Comparison of ENCODE assay signal across 9 cellular contexts in the genomic region with DNA sequence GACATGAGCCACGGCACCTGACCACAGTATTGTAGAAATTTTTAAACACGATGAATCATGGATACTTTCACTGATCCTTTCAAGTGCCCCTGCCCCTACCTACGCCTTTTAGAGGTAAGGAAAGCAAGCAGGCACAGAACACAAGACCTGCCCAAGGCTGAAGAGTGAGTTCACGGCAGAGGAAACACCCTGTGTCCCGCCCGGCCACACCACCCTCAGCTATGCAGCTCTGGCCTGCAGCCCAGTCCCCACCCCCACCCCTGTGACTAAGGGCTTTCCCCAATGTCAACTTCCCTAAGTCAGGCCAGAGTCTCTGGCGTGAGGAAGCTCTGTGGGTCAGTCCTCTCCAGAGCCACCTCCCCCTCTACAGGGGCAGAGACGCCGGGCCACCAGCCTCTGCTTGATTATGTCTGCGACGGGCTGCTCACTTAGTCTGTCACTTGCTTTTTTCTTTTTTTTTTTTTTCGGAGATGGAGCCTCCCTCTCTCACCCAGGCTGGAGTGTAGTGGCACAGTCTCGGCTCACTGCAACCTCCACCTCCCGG. TPM values are rescaled to one million over a fixed set of nuclear protein-coding genes. Genes with fewer than 3 reads are reported as not detected.
A peak's percentile ranks its signal among the peaks of the same experiment; 100 is the strongest.
DNase-seq lines count a peak whose midpoint lies in the region; ATAC-seq and TF ChIP-seq lines count a peak whose summit lies in the region.
"Had no signal": no experiment of that assay in that cellular context is flagged by ENCODE, and none has a peak within 500 bp of the region (broad histone marks: within the 10 kb centered on the region; RNA-seq: fewer than 3 reads in every experiment).

No MANE protein-coding gene starts in this region.

- WGBS in lung, 2 donors = 18 to 24% methylated on average over 14 of the region's 14 CpGs

- H3K36me3 ChIP-seq in lung (ENCODE audit: control insufficient read depth in 2 of 2, insufficient read depth in 2 of 2, low read length in 2 of 2) = peaks cover 0 to 20% of the 10 kb centered on the region in 2 donors

- DNase-seq in AG10803 (ENCODE audit: low read depth) (peak; percentile 72), M059J (ENCODE audit: low read depth) (peak; percentile 89), cardiac fibroblast (ENCODE audit: low read depth in 2 of 2) (peak; percentile 69 to 84), lung (ENCODE audit: low spot score) (peak; percentile 91)

- ATAC-seq in lung (ENCODE audit: insufficient read depth, low FRiP score) (peak; percentile 85), GM21825 (IDR thresholded peaks at IDR 0.05; ENCODE audit: unreplicated experiment) (no peak), HG03135 (IDR thresholded peaks at IDR 0.05; ENCODE audit: unreplicated experiment) (no peak), HG02884 (IDR thresholded peaks at IDR 0.05; ENCODE audit: unreplicated experiment) (no peak), HG02610 (IDR thresholded peaks at IDR 0.05; ENCODE audit: unreplicated experiment) (no peak)

- H3K27me3 ChIP-seq in lung (ENCODE audit: control insufficient read depth, insufficient read depth) = no peaks in the 10 kb centered on the region

- peak overlapping the region in 1 of 2 donors; percentile 57 for H3K27ac ChIP-seq in lung (ENCODE audit: low read depth in 1 of 2, low read length in 1 of 2)

- peaks cover 0 to 16% of the 10 kb centered on the region in 2 donors for H3K4me1 ChIP-seq in lung (ENCODE audit: control insufficient read depth in 2 of 2, insufficient read depth in 2 of 2, low read length in 2 of 2)

- peaks cover 0 to 6% of the 10 kb centered on the region in 2 donors for H3K9me3 ChIP-seq in lung (ENCODE audit: control insufficient read depth in 2 of 2, insufficient read depth in 1 of 2, low read length in 1 of 2)

- no peak overlapping the region for H3K4me3 ChIP-seq in AG10803 (ENCODE audit: low read length)
- H3K4me3 ChIP-seq in cardiac fibroblast (replicated peaks in 1 of 2; ENCODE audit: low read depth in 2 of 2, low read length in 2 of 2) = no peak overlapping the region
- no peak overlapping the region for H3K4me3 ChIP-seq in lung

- no peak for TF ChIP-seq CTCF in AG10803 (conservative IDR thresholded peaks at IDR 0.05; ENCODE audit: low read length)
- no peak for TF ChIP-seq CTCF in cardiac fibroblast (IDR thresholded peaks at IDR 0.05; ENCODE audit: low read depth, low read length)
- TF ChIP-seq CTCF in lung (IDR thresholded peaks at IDR 0.05; ENCODE audit: control extremely low read depth, extremely low read depth) = no peak

RNA-seq across cellular contexts. Expression of a gene that starts 8.4 kb away (rescaled TPM):
- total RNA-seq in M059J (2014; rRNA removed; shearing (Covaris generic)) = 0.07 TPM in 1 of 2 replicates, not detected in the other
- 10 to 100 TPM; 36.7 to 74.0 TPM for total RNA-seq in lung
- polyA plus RNA-seq in lung = 10 to 100 TPM; 27.9 to 48.0 TPM
- polyA plus RNA-seq: neural cell had no signal

RNA-seq across cellular contexts. Expression of a gene that starts 13.6 kb away (rescaled TPM):
- 4.8 and 6.1 TPM in 2 replicates for total RNA-seq in M059J (2014; rRNA removed; shearing (Covaris generic))
- total RNA-seq in lung = 10 to 100 TPM in 1 of 2 donors, 1 to 10 TPM in 1; 8.1 to 19.2 TPM
- polyA plus RNA-seq in lung = 10 to 100 TPM; 10.2 to 13.5 TPM

RNA-seq across cellular contexts. Expression of a gene that starts 35.4 kb away (rescaled TPM):
- 28.7 and 39.4 TPM in 2 replicates for total RNA-seq in M059J (2014; rRNA removed; shearing (Covaris generic))
- 10 to 100 TPM; 64.4 to 75.3 TPM for total RNA-seq in lung
- 10 to 100 TPM; 81.2 to 96.3 TPM for polyA plus RNA-seq in lung

RNA-seq across cellular contexts. Expression of a gene that starts 49.1 kb away (rescaled TPM):
- 18.9 and 25.1 TPM in 2 replicates for total RNA-seq in M059J (2014; rRNA removed; shearing (Covaris generic))
- total RNA-seq in lung = 10 to 100 TPM; 21.0 to 22.3 TPM
- 10 to 100 TPM; 15.1 to 17.8 TPM for polyA plus RNA-seq in lung

RNA-seq across cellular contexts. Expression of a gene that starts 49.4 kb away (rescaled TPM):
- 440 and 491 TPM in 2 replicates for total RNA-seq in M059J (2014; rRNA removed; shearing (Covaris generic))
- 100 to 1,000 TPM; 110 to 238 TPM for total RNA-seq in lung
- polyA plus RNA-seq in lung = 100 to 1,000 TPM; 277 to 736 TPM

Comparison
In these comparisons a context has a peak if more than half of its experiments do, and no peak if none do; other contexts are left out.
1. RNA of a gene that starts 8.4 kb away (total RNA-seq): 36.7 to 74.0 TPM in lung; 0.07 TPM in M059J; every median in the first group is over 10 times any median in the second.
2. Peak in every context shown above with its lines, with median percentiles within 50 percentile points of each other: DNase-seq.